8 cellular contexts compared by ENCODE assay signal in genomic region chr7:151422212-151422611, GRCh38. TPM values are rescaled to one million over a fixed set of nuclear protein-coding genes. Genes with fewer than 3 reads are reported as not detected.
"Had no signal": no experiment of that assay in that cellular context is flagged by ENCODE, and none has a peak within 500 bp of the region (broad histone marks: within the 10 kb centered on the region; RNA-seq: fewer than 3 reads in every experiment).

No MANE protein-coding gene starts in this region.

- H3K4me2 ChIP-seq: GM23338 had no signal

- FAIRE-seq: H1, H54, HTR-8/SVneo had no signal

- H2AFZ ChIP-seq: GM23338 had no signal

- H3K4me1 ChIP-seq: HAP-1 had no signal

- H3K36me3 ChIP-seq: HAP-1 had no signal

- H3K4me3 Mint-ChIP-seq: GM23338 had no signal

- H3K4me3 ChIP-seq: GM23338, HAP-1 had no signal

- H3K27ac Mint-ChIP-seq: GM23338 had no signal

- H3K4me1 Mint-ChIP-seq: GM23338 had no signal

- ATAC-seq: GM23338, HCT116 had no signal

- DNase-seq: IMR-90, KBM-7 had no signal

RNA-seq across cellular contexts. Expression of gene WDR86, which starts 12.4 kb away (rescaled TPM):
- total RNA-seq: IMR-90 had no signal
- polyA plus RNA-seq: IMR-90 had no signal

RNA-seq across cellular contexts. Expression of gene CRYGN, which starts 17.7 kb away (rescaled TPM):
- total RNA-seq: IMR-90 had no signal
- polyA plus RNA-seq: IMR-90 had no signal
